In the genomic region with DNA sequence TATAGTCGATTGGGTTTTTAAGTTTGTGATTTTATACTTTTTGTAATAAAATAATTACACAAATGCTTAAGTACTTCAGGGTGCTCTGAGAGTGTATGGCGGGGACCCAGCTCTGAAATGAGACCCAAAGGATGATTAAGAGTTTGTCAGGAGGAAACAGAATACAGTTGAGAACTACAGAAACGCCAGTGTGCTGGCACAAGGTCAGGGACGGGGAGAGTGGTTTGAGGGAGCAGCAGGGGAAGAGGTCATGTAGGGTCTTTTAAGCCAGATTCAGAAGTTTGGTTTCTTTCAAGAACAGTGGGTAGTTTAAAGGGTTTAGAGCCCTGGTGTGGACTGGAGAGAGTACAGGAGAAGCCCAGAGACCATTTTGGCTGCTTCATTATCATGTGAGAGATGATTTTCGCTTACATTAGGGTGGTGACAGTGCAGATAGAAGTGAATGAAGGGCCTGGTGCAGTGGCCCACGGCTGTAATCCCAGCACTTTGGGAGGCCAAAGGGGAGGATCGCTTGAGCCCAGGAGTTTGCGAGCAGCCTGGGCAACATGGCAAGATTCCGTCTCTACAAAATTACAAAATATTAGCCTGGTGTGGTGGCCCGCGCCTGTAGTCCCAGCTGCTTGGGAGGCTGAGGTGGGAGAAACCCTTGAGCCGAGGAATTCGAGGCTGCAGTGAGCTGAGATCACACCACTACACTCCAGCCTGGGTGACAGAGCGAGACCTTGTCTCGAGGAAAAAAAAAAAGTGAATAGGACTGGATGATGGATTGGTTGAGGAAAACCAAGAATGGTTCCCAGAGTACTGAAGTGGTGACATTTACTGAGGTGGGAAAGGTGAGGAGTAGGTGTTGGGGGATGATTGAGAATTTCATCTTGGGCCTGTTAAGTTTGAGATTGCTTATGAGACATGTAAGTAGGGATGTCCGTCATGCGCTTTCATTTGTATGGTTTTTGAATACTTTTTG, we compare ENCODE assay signal across 2 cellular contexts.
A peak's percentile ranks its signal among the peaks of the same experiment; 100 is the strongest.
TF ChIP-seq lines count a peak whose summit lies in the region.

No MANE protein-coding gene starts in this region.

TF ChIP-seq in GM12878, 131 proteins besides CTCF, POLR2A, EP300 and RAD21:
- TF ChIP-seq POLR2AphosphoS5 (IDR thresholded peaks at IDR 0.05; ENCODE audit: low read length) (0 out of 2 replicates have a peak, but pooled peaks have one; percentile 22), CHD4 (IDR thresholded peaks at IDR 0.05) (no peak), ATF2 (IDR thresholded peaks at IDR 0.05; ENCODE audit: low read length) (no peak), POU2F2 (IDR thresholded peaks at IDR 0.05; ENCODE audit: borderline replicate concordance, low read depth, low read length) (no peak), RELB (IDR thresholded peaks at IDR 0.05; ENCODE audit: low read depth) (no peak), SPI1 (IDR thresholded peaks at IDR 0.05; ENCODE audit: borderline replicate concordance, insufficient read depth, low read depth, low read length) (no peak), ATF3 (IDR thresholded peaks at IDR 0.05; ENCODE audit: borderline replicate concordance, extremely low read depth, low read depth, low read length) (no peak), ZZZ3 (IDR thresholded peaks at IDR 0.05; ENCODE audit: control insufficient read depth, insufficient read length, low read depth) (no peak), SMAD5 (IDR thresholded peaks at IDR 0.05; ENCODE audit: low read depth) (no peak), MLLT1 (IDR thresholded peaks at IDR 0.05) (peak; percentile 53), SIN3A (IDR thresholded peaks at IDR 0.05; ENCODE audit: low read depth, low read length) (0 out of 2 replicates have a peak, but pooled peaks have one; percentile 27)
- TF ChIP-seq, protein P1, sequence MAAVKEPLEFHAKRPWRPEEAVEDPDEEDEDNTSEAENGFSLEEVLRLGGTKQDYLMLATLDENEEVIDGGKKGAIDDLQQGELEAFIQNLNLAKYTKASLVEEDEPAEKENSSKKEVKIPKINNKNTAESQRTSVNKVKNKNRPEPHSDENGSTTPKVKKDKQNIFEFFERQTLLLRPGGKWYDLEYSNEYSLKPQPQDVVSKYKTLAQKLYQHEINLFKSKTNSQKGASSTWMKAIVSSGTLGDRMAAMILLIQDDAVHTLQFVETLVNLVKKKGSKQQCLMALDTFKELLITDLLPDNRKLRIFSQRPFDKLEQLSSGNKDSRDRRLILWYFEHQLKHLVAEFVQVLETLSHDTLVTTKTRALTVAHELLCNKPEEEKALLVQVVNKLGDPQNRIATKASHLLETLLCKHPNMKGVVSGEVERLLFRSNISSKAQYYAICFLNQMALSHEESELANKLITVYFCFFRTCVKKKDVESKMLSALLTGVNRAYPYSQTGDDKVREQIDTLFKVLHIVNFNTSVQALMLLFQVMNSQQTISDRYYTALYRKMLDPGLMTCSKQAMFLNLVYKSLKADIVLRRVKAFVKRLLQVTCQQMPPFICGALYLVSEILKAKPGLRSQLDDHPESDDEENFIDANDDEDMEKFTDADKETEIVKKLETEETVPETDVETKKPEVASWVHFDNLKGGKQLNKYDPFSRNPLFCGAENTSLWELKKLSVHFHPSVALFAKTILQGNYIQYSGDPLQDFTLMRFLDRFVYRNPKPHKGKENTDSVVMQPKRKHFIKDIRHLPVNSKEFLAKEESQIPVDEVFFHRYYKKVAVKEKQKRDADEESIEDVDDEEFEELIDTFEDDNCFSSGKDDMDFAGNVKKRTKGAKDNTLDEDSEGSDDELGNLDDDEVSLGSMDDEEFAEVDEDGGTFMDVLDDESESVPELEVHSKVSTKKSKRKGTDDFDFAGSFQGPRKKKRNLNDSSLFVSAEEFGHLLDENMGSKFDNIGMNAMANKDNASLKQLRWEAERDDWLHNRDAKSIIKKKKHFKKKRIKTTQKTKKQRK (IDR thresholded peaks at IDR 0.05; ENCODE audit: low read depth, low read length) = no peak

TF ChIP-seq in HepG2, 621 proteins besides CTCF, POLR2A, EP300 and RAD21 (continues in another document):
- TF ChIP-seq ZNF784 (CRISPR knock-in tag; IDR thresholded peaks at IDR 0.05; ENCODE audit: borderline replicate concordance) (0 out of 2 replicates have a peak, but pooled peaks have one; percentile 14), POLR2G (IDR thresholded peaks at IDR 0.05; ENCODE audit: low read depth, low read length) (0 out of 2 replicates have a peak, but pooled peaks have one; percentile 20), RBFOX2 (IDR thresholded peaks at IDR 0.05; ENCODE audit: low read depth, low read length) (peak; percentile 36), ARID2 (CRISPR knock-in tag; IDR thresholded peaks at IDR 0.05; ENCODE audit: borderline replicate concordance) (0 out of 2 replicates have a peak, but pooled peaks have one; percentile 36), ZNF160 (CRISPR knock-in tag; IDR thresholded peaks at IDR 0.05) (no peak), ZNF460 (CRISPR knock-in tag; IDR thresholded peaks at IDR 0.05; ENCODE audit: borderline replicate concordance) (peak; percentile 81), ZNF547 (CRISPR knock-in tag; IDR thresholded peaks at IDR 0.05) (peak; percentile 23; the same call in 1 of the 2 replicates), PHF21A (CRISPR knock-in tag; IDR thresholded peaks at IDR 0.05) (0 out of 2 replicates have a peak, but pooled peaks have one; percentile 22), MYPOP (CRISPR knock-in tag; IDR thresholded peaks at IDR 0.05) (no peak), ZFP36L2 (CRISPR knock-in tag; IDR thresholded peaks at IDR 0.05) (no peak), ZNF20 (CRISPR knock-in tag; IDR thresholded peaks at IDR 0.05) (0 out of 2 replicates have a peak, but pooled peaks have one; percentile 9), ZNF101 (CRISPR knock-in tag; IDR thresholded peaks at IDR 0.05; ENCODE audit: borderline replicate concordance, low read depth) (no peak), STAG1 (CRISPR knock-in tag; IDR thresholded peaks at IDR 0.05) (no peak)
- TF ChIP-seq, protein P2, sequence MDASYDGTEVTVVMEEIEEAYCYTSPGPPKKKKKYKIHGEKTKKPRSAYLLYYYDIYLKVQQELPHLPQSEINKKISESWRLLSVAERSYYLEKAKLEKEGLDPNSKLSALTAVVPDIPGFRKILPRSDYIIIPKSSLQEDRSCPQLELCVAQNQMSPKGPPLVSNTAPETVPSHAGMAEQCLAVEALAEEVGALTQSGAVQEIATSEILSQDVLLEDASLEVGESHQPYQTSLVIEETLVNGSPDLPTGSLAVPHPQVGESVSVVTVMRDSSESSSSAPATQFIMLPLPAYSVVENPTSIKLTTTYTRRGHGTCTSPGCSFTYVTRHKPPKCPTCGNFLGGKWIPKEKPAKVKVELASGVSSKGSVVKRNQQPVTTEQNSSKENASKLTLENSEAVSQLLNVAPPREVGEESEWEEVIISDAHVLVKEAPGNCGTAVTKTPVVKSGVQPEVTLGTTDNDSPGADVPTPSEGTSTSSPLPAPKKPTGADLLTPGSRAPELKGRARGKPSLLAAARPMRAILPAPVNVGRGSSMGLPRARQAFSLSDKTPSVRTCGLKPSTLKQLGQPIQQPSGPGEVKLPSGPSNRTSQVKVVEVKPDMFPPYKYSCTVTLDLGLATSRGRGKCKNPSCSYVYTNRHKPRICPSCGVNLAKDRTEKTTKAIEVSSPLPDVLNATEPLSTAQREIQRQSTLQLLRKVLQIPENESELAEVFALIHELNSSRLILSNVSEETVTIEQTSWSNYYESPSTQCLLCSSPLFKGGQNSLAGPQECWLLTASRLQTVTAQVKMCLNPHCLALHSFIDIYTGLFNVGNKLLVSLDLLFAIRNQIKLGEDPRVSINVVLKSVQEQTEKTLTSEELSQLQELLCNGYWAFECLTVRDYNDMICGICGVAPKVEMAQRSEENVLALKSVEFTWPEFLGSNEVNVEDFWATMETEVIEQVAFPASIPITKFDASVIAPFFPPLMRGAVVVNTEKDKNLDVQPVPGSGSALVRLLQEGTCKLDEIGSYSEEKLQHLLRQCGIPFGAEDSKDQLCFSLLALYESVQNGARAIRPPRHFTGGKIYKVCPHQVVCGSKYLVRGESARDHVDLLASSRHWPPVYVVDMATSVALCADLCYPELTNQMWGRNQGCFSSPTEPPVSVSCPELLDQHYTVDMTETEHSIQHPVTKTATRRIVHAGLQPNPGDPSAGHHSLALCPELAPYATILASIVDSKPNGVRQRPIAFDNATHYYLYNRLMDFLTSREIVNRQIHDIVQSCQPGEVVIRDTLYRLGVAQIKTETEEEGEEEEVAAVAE (CRISPR knock-in tag; IDR thresholded peaks at IDR 0.05; ENCODE audit: borderline replicate concordance) = 0 out of 2 replicates have a peak, but pooled peaks have one; percentile 32
- TF ChIP-seq, protein P3, sequence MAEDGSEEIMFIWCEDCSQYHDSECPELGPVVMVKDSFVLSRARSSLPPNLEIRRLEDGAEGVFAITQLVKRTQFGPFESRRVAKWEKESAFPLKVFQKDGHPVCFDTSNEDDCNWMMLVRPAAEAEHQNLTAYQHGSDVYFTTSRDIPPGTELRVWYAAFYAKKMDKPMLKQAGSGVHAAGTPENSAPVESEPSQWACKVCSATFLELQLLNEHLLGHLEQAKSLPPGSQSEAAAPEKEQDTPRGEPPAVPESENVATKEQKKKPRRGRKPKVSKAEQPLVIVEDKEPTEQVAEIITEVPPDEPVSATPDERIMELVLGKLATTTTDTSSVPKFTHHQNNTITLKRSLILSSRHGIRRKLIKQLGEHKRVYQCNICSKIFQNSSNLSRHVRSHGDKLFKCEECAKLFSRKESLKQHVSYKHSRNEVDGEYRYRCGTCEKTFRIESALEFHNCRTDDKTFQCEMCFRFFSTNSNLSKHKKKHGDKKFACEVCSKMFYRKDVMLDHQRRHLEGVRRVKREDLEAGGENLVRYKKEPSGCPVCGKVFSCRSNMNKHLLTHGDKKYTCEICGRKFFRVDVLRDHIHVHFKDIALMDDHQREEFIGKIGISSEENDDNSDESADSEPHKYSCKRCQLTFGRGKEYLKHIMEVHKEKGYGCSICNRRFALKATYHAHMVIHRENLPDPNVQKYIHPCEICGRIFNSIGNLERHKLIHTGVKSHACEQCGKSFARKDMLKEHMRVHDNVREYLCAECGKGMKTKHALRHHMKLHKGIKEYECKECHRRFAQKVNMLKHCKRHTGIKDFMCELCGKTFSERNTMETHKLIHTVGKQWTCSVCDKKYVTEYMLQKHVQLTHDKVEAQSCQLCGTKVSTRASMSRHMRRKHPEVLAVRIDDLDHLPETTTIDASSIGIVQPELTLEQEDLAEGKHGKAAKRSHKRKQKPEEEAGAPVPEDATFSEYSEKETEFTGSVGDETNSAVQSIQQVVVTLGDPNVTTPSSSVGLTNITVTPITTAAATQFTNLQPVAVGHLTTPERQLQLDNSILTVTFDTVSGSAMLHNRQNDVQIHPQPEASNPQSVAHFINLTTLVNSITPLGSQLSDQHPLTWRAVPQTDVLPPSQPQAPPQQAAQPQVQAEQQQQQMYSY (CRISPR knock-in tag; IDR thresholded peaks at IDR 0.05) = no peak
- TF ChIP-seq, protein P4, sequence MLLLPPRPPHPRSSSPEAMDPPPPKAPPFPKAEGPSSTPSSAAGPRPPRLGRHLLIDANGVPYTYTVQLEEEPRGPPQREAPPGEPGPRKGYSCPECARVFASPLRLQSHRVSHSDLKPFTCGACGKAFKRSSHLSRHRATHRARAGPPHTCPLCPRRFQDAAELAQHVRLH (CRISPR knock-in tag; IDR thresholded peaks at IDR 0.05; ENCODE audit: borderline replicate concordance, low read depth) = 0 out of 2 replicates have a peak, but pooled peaks have one; percentile 19
- TF ChIP-seq, protein P5, sequence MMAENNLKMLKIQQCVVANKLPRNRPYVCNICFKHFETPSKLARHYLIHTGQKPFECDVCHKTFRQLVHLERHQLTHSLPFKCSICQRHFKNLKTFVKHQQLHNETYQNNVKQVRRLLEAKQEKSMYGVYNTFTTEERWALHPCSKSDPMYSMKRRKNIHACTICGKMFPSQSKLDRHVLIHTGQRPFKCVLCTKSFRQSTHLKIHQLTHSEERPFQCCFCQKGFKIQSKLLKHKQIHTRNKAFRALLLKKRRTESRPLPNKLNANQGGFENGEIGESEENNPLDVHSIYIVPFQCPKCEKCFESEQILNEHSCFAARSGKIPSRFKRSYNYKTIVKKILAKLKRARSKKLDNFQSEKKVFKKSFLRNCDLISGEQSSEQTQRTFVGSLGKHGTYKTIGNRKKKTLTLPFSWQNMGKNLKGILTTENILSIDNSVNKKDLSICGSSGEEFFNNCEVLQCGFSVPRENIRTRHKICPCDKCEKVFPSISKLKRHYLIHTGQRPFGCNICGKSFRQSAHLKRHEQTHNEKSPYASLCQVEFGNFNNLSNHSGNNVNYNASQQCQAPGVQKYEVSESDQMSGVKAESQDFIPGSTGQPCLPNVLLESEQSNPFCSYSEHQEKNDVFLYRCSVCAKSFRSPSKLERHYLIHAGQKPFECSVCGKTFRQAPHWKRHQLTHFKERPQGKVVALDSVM (CRISPR knock-in tag; IDR thresholded peaks at IDR 0.05) = peak; percentile 68
- TF ChIP-seq, protein P6, sequence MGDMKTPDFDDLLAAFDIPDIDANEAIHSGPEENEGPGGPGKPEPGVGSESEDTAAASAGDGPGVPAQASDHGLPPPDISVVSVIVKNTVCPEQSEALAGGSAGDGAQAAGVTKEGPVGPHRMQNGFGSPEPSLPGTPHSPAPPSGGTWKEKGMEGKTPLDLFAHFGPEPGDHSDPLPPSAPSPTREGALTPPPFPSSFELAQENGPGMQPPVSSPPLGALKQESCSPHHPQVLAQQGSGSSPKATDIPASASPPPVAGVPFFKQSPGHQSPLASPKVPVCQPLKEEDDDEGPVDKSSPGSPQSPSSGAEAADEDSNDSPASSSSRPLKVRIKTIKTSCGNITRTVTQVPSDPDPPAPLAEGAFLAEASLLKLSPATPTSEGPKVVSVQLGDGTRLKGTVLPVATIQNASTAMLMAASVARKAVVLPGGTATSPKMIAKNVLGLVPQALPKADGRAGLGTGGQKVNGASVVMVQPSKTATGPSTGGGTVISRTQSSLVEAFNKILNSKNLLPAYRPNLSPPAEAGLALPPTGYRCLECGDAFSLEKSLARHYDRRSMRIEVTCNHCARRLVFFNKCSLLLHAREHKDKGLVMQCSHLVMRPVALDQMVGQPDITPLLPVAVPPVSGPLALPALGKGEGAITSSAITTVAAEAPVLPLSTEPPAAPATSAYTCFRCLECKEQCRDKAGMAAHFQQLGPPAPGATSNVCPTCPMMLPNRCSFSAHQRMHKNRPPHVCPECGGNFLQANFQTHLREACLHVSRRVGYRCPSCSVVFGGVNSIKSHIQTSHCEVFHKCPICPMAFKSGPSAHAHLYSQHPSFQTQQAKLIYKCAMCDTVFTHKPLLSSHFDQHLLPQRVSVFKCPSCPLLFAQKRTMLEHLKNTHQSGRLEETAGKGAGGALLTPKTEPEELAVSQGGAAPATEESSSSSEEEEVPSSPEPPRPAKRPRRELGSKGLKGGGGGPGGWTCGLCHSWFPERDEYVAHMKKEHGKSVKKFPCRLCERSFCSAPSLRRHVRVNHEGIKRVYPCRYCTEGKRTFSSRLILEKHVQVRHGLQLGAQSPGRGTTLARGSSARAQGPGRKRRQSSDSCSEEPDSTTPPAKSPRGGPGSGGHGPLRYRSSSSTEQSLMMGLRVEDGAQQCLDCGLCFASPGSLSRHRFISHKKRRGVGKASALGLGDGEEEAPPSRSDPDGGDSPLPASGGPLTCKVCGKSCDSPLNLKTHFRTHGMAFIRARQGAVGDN (CRISPR knock-in tag; IDR thresholded peaks at IDR 0.05) = peak; percentile 35; the same call in 1 of the 2 replicates
